Comparison of ENCODE assay signal across 11 cellular contexts in genomic region chr2:55148269-55148668, GRCh38.
DNase-seq lines count a peak whose midpoint lies in the region; TF ChIP-seq lines count a peak whose summit lies in the region.
"Had no signal": no experiment of that assay in that cellular context is flagged by ENCODE, and none has a peak within 500 bp of the region (broad histone marks: within the 10 kb centered on the region; RNA-seq: fewer than 3 reads in every experiment).

No MANE protein-coding gene starts in this region.

- H3K27me3 ChIP-seq in brain microvascular endothelial cell (replicated peaks), result no peaks in the 10 kb centered on the region
- H3K27me3 ChIP-seq in ascending aorta, result no peaks in the 10 kb centered on the region
- H3K27me3 ChIP-seq: body of pancreas had no signal

- intact Hi-C loops in ascending aorta (cut with DNase I), result no loop called here

- H3K4me1 ChIP-seq in ascending aorta, result peaks cover 0 to 11% of the 10 kb centered on the region in 2 donors
- H3K4me1 ChIP-seq: body of pancreas had no signal

- in situ Hi-C loops in brain microvascular endothelial cell (cut with HindIII; ENCODE audit: low pct_ligation_motif_present, low sequenced_read_pairs), result no loop called here

- DNase-seq in GM04503 (ENCODE audit: low read depth) (peak; percentile 61), NCI-H146 treated with DMSO at 0.1 percent for 48 hours (lab: John Stamatoyannopoulos, UW; ENCODE audit: unreplicated experiment) (peak; percentile 88), brain microvascular endothelial cell (peak; percentile 33), pulmonary artery endothelial cell (ENCODE audit: low read depth, low spot score) (peak; percentile 39), ascending aorta (ENCODE audit: low spot score in 2 of 2) (no peak), NCI-H187 treated with DMSO at 0.1 percent for 48 hours (lab: John Stamatoyannopoulos, UW) (no peak)
- no peak for DNase-seq in stimulated activated CD4-positive, alpha-beta T cell treated with anti-CD3 and anti-CD28 coated beads, Interleukin-2, amount 100 ng/mL, for 24 hours
- DNase-seq: body of pancreas, DMS79 treated with DMSO at 0.1 percent for 48 hours, kidney, NCI-H2029 had no signal

- H3K27ac ChIP-seq in brain microvascular endothelial cell (no peak overlapping the region), ascending aorta (no peak overlapping the region)
- H3K27ac ChIP-seq: body of pancreas had no signal

- H3K4me3 ChIP-seq in brain microvascular endothelial cell (ENCODE audit: low read depth, low read length) (no peak overlapping the region), ascending aorta (no peak overlapping the region)
- H3K4me3 ChIP-seq: body of pancreas had no signal

- no peaks in the 10 kb centered on the region for H3K36me3 ChIP-seq in brain microvascular endothelial cell (replicated peaks)
- H3K36me3 ChIP-seq in ascending aorta, result no peaks in the 10 kb centered on the region

- no peaks in the 10 kb centered on the region for H3K9me3 ChIP-seq in ascending aorta
- H3K9me3 ChIP-seq: body of pancreas had no signal

- TF ChIP-seq CTCF in brain microvascular endothelial cell (IDR thresholded peaks at IDR 0.05; ENCODE audit: low read depth, low read length, missing control alignments) (no peak), ascending aorta (IDR thresholded peaks at IDR 0.05) (no peak)

Comparison
In these comparisons a context has a peak if more than half of its experiments do, and no peak if none do; other contexts are left out.
1. DNase-seq: peak in GM04503 (single experiment), NCI-H146 treated with DMSO at 0.1 percent for 48 hours (single experiment), brain microvascular endothelial cell (single experiment) and pulmonary artery endothelial cell (single experiment); none in ascending aorta (0 of 2), stimulated activated CD4-positive, alpha-beta T cell treated with anti-CD3 and anti-CD28 coated beads, Interleukin-2, amount 100 ng/mL, for 24 hours (0 of 2) and NCI-H187 treated with DMSO at 0.1 percent for 48 hours (single experiment).